In the genomic region with DNA sequence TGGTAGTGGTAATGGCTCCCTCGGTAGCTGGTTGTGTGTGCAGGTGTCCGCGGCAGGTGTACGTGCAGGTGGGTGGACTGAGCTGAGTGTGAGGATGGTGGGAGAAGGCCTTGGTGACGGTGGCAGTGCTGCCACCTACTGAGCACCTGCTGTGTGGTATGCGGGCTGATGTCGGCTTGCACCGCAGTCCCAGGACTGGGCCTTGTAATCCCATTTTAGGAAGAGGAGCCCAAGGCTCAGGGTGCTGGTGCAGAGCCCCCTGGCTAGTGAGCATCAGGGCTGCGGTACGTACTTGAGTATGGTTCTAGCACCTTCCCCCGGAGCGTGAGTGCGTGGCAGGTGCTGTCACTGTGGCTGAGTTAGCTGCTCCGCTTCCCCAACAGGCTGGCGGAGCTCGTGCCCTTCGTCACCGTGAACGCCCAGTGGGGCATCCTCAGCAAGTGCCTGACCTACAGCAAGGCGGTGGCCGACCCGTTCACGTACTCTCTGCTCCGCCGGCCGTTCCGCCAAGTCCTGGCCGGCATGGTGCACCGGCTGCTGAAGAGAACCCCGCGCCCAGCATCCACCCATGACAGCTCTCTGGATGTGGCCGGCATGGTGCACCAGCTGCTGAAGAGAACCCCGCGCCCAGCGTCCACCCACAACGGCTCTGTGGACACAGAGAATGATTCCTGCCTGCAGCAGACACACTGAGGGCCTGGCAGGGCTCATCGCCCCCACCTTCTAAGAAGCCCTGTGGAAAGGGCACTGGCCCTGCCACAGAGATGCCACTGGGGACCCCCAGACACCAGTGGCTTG, we compare ENCODE assay signal across 18 cellular contexts. TPM values are rescaled to one million over a fixed set of nuclear protein-coding genes. Genes with fewer than 3 reads are reported as not detected.
DNase-seq lines count a peak whose midpoint lies in the region; ATAC-seq and TF ChIP-seq lines count a peak whose summit lies in the region.
"Had no signal": no experiment of that assay in that cellular context is flagged by ENCODE, and none has a peak within 500 bp of the region (broad histone marks: within the 10 kb centered on the region; RNA-seq: fewer than 3 reads in every experiment).

No MANE protein-coding gene starts in this region.

- intact Hi-C loops in lower lobe of right lung (cut with DNase I) = no loop called here

- in situ Hi-C loops in GM23248 (cut with MboI) = no loop called here

- H3K4me1 ChIP-seq in BLaER1 (peaks cover 33% of the 10 kb centered on the region), GM23338 (ENCODE audit: insufficient read depth) (peaks cover 5% of the 10 kb centered on the region), lower lobe of right lung (no peaks in the 10 kb centered on the region), SJCRH30 (peaks cover 55% of the 10 kb centered on the region), GM23248 (ENCODE audit: insufficient read depth) (peaks cover 12% of the 10 kb centered on the region)

- ATAC-seq in GM23338 (peak; percentile 15; the same call in 2 of the 3 replicates), lower lobe of right lung (no peak)
- ATAC-seq: esophagus mucosa had no signal

- H3K9me3 ChIP-seq in BLaER1 = no peaks in the 10 kb centered on the region
- no peaks in the 10 kb centered on the region for H3K9me3 ChIP-seq in lower lobe of right lung
- no peaks in the 10 kb centered on the region for H3K9me3 ChIP-seq in SJCRH30 (replicated peaks)
- no peaks in the 10 kb centered on the region for H3K9me3 ChIP-seq in GM23248 (ENCODE audit: low read depth)

- H3K9me3 Mint-ChIP-seq in GM23338 = no peaks in the 10 kb centered on the region
- H3K9me3 Mint-ChIP-seq: activated naive CD4-positive, alpha-beta T cell treated with anti-CD3 and anti-CD28 coated beads, Interleukin-2, amount 10 ng/mL, durations not matched to agents 7 days and 5 days; central memory CD8-positive, alpha-beta T cell; stimulated activated naive CD8-positive, alpha-beta T cell treated with anti-CD3 and anti-CD28 coated beads, Interleukin-15, Interleukin-2, amounts not matched to agents 100 ng/mL and 50 ng/mL, for 24 hours; T-helper 1 cell treated with Interleukin-12 subunit alpha and Interleukin-12 subunit beta and Interleukin-4 antibody, amounts not matched to agents 30 μg/mL and 1 μg/mL, for 36 hours had no signal

- 76 to 77% methylated on average over 36 of the region's 37 CpGs for WGBS in GM23248 (ENCODE audit: low coverage in 1 of 2, low lambda C conversion rate in 2 of 2, missing lambda C conversion rate in 2 of 2), 2 experiments

- H3K4me3 Mint-ChIP-seq in GM23338 = no peak overlapping the region
- H3K4me3 Mint-ChIP-seq: activated naive CD4-positive, alpha-beta T cell treated with anti-CD3 and anti-CD28 coated beads, Interleukin-2, amount 10 ng/mL, durations not matched to agents 7 days and 5 days; central memory CD8-positive, alpha-beta T cell; stimulated activated naive CD8-positive, alpha-beta T cell treated with anti-CD3 and anti-CD28 coated beads, Interleukin-15, Interleukin-2, amounts not matched to agents 100 ng/mL and 50 ng/mL, for 24 hours; T-helper 1 cell treated with Interleukin-12 subunit alpha and Interleukin-12 subunit beta and Interleukin-4 antibody, amounts not matched to agents 30 μg/mL and 1 μg/mL, for 36 hours had no signal

- H3K36me3 Mint-ChIP-seq in GM23338 (ENCODE audit: low read depth) = no peaks in the 10 kb centered on the region; the same call in 2 of the 3 replicates
- H3K36me3 Mint-ChIP-seq: activated naive CD4-positive, alpha-beta T cell treated with anti-CD3 and anti-CD28 coated beads, Interleukin-2, amount 10 ng/mL, durations not matched to agents 7 days and 5 days had no signal

- no peak overlapping the region for H3K27ac Mint-ChIP-seq in GM23338
- H3K27ac Mint-ChIP-seq: activated naive CD4-positive, alpha-beta T cell treated with anti-CD3 and anti-CD28 coated beads, Interleukin-2, amount 10 ng/mL, durations not matched to agents 7 days and 5 days; stimulated activated naive CD8-positive, alpha-beta T cell treated with anti-CD3 and anti-CD28 coated beads, Interleukin-15, Interleukin-2, amounts not matched to agents 100 ng/mL and 50 ng/mL, for 24 hours; T-helper 1 cell treated with Interleukin-12 subunit alpha and Interleukin-12 subunit beta and Interleukin-4 antibody, amounts not matched to agents 30 μg/mL and 1 μg/mL, for 36 hours had no signal

- H3F3A ChIP-seq in GM23338 (replicated peaks; ENCODE audit: low read depth) = no peaks in the 10 kb centered on the region
- H3F3A ChIP-seq in GM23248 (ENCODE audit: insufficient read depth) = no peaks in the 10 kb centered on the region

- peaks cover 30% of the 10 kb centered on the region for H3K27me3 Mint-ChIP-seq in GM23338 (ENCODE audit: insufficient read depth, low read depth, poor library complexity)

- H3K4me2 ChIP-seq in BLaER1 (peak overlapping the region; percentile 34; the same call in 1 of the 2 replicates), GM23338 (no peak overlapping the region), GM23248 (ENCODE audit: unreplicated experiment) (no peak overlapping the region)

- H3K9ac ChIP-seq in BLaER1 (no peak overlapping the region), GM23248 (no peak overlapping the region)

- TF ChIP-seq CTCF in GM23338 (conservative IDR thresholded peaks at IDR 0.05; ENCODE audit: low read depth in 2 of 2) (peak; percentile 17 to 68; a peak in 3 of 4 replicates), lower lobe of right lung (IDR thresholded peaks at IDR 0.05) (no peak)

- H3K4me1 Mint-ChIP-seq in GM23338 = peaks cover 37% of the 10 kb centered on the region
- H3K4me1 Mint-ChIP-seq: activated naive CD4-positive, alpha-beta T cell treated with anti-CD3 and anti-CD28 coated beads, Interleukin-2, amount 10 ng/mL, durations not matched to agents 7 days and 5 days; central memory CD8-positive, alpha-beta T cell had no signal

- no peak overlapping the region for H3K27ac ChIP-seq in BLaER1
- no peak overlapping the region for H3K27ac ChIP-seq in GM23338 (ENCODE audit: low read depth)
- no peak overlapping the region for H3K27ac ChIP-seq in lower lobe of right lung
- H3K27ac ChIP-seq in SJCRH30 = no peak overlapping the region
- no peak overlapping the region for H3K27ac ChIP-seq in GM23248

- H2AFZ ChIP-seq in GM23338 = no peak overlapping the region
- no peak overlapping the region for H2AFZ ChIP-seq in GM23248

- no peaks in the 10 kb centered on the region for H3K79me2 ChIP-seq in GM23338 (replicated peaks; ENCODE audit: insufficient read depth)
- no peaks in the 10 kb centered on the region for H3K79me2 ChIP-seq in GM23248 (ENCODE audit: insufficient read depth)

- H3K4me3 ChIP-seq in BLaER1 (no peak overlapping the region), GM23338 (no peak overlapping the region), lower lobe of right lung (no peak overlapping the region), SJCRH30 (no peak overlapping the region), GM23248 (no peak overlapping the region)

- no peaks in the 10 kb centered on the region for H3K9me2 ChIP-seq in GM23338 (ENCODE audit: insufficient read depth)
- H3K9me2 ChIP-seq in GM23248 (ENCODE audit: insufficient read depth) = no peaks in the 10 kb centered on the region

- no peak for DNase-seq in GM23338 (ENCODE audit: low spot score)
- peak; percentile 43 for DNase-seq in RPMI8226
- peak; percentile 37 for DNase-seq in lower lobe of right lung
- DNase-seq in SJCRH30 = no peak
- DNase-seq in NCI-H510A treated with DMSO at 0.1 percent for 48 hours (lab: John Stamatoyannopoulos, UW) = no peak
- no peak for DNase-seq in GM23248
- no peak for DNase-seq in activated gamma-delta T cell treated with Interleukin-2 at 50 U/mL for 16 hours
- DNase-seq: activated naive CD4-positive, alpha-beta T cell treated with anti-CD3 and anti-CD28 coated beads, Interleukin-2, amount 10 ng/mL, durations not matched to agents 7 days and 5 days; C1 segment of cervical spinal cord; NCI-H1436 treated with DMSO at 0.1 percent for 48 hours; NK-92 treated with Interleukin-12 subunit alpha and Interleukin-12 subunit beta, amount 100 ng/mL, for 24 hours; stimulated activated CD4-positive, alpha-beta T cell treated with anti-CD3 and anti-CD28 coated beads, Interleukin-4, amount 100 ng/mL, for 4 hours had no signal

- H3K36me3 ChIP-seq in BLaER1 (no peaks in the 10 kb centered on the region), GM23338 (ENCODE audit: insufficient read depth) (no peaks in the 10 kb centered on the region), lower lobe of right lung (no peaks in the 10 kb centered on the region), SJCRH30 (no peaks in the 10 kb centered on the region), GM23248 (ENCODE audit: low read depth) (no peaks in the 10 kb centered on the region)

- peaks cover 15% of the 10 kb centered on the region for H4K20me1 ChIP-seq in BLaER1
- no peaks in the 10 kb centered on the region for H4K20me1 ChIP-seq in GM23338 (replicated peaks; ENCODE audit: insufficient read depth)
- no peaks in the 10 kb centered on the region for H4K20me1 ChIP-seq in GM23248 (ENCODE audit: insufficient read depth)

- H3K27me3 ChIP-seq in BLaER1 (peaks cover 33% of the 10 kb centered on the region), GM23338 (ENCODE audit: insufficient read depth) (peaks cover 6% of the 10 kb centered on the region), lower lobe of right lung (ENCODE audit: low read depth) (peaks cover 63% of the 10 kb centered on the region), SJCRH30 (no peaks in the 10 kb centered on the region), GM23248 (replicated peaks; ENCODE audit: insufficient read depth) (peaks cover 23% of the 10 kb centered on the region)

TF ChIP-seq in GM23338, 12 proteins besides CTCF, POLR2A, EP300 and RAD21 (continues in another document):
- TF ChIP-seq ZNF114 (CRISPR knock-in tag; IDR thresholded peaks at IDR 0.05) (no peak), ZNF331 (CRISPR knock-in tag; IDR thresholded peaks at IDR 0.05; ENCODE audit: low read depth) (no peak)

RNA-seq across cellular contexts. Expression of a gene that starts 5.7 kb away (rescaled TPM):
- 37.3 and 43.1 TPM in 2 replicates for total RNA-seq in GM23338 (2014; rRNA removed; shearing (Covaris generic))
- 24.6 and 29.9 TPM in 2 replicates for polyA plus RNA-seq in GM23338 (2016; fragmentation: Nextera tagmentation; extraction: Ambion mirVana)
- 6.0 TPM for total RNA-seq in lower lobe of right lung
- total RNA-seq in SJCRH30 (2014; rRNA removed; shearing (Covaris generic)) = 47.1 and 53.7 TPM in 2 replicates
- total RNA-seq in GM23248 (2014; rRNA removed; shearing (Covaris generic)) = 13.4 and 14.0 TPM in 2 replicates
- 19.0 and 19.3 TPM in 2 replicates for polyA plus RNA-seq in GM23248 (2016; fragmentation: Nextera tagmentation; extraction: Ambion mirVana)
- total RNA-seq: HT1080 had no signal

RNA-seq across cellular contexts. Expression of a gene that starts 6.7 kb away (rescaled TPM):
- total RNA-seq in GM23338 (2014; rRNA removed; shearing (Covaris generic)) = 2.6 and 2.7 TPM in 2 replicates
- polyA plus RNA-seq in GM23338 (2016; fragmentation: Nextera tagmentation; extraction: Ambion mirVana) (0.82 and 0.83 TPM in 2 replicates), GM23248 (2016; fragmentation: Nextera tagmentation; extraction: Ambion mirVana) (0.05 TPM in 2 replicates)
- total RNA-seq in lower lobe of right lung = 0.21 TPM
- total RNA-seq in SJCRH30 (2014; rRNA removed; shearing (Covaris generic)) = 1.4 and 3.5 TPM in 2 replicates
- total RNA-seq in GM23248 (2014; rRNA removed; shearing (Covaris generic)) = not detected in 2 replicates
- total RNA-seq: HT1080 had no signal

Comparison
In these comparisons a context has a peak if more than half of its experiments do, and no peak if none do; other contexts are left out.
1. DNase-seq: peak in RPMI8226 (single experiment) and lower lobe of right lung (single experiment); none in GM23338 (single experiment), SJCRH30 (0 of 2), NCI-H510A treated with DMSO at 0.1 percent for 48 hours (single experiment), GM23248 (single experiment) and activated gamma-delta T cell treated with Interleukin-2 at 50 U/mL for 16 hours (single experiment).